Comparison of ENCODE assay signal across 24 cellular contexts in the genomic region with DNA sequence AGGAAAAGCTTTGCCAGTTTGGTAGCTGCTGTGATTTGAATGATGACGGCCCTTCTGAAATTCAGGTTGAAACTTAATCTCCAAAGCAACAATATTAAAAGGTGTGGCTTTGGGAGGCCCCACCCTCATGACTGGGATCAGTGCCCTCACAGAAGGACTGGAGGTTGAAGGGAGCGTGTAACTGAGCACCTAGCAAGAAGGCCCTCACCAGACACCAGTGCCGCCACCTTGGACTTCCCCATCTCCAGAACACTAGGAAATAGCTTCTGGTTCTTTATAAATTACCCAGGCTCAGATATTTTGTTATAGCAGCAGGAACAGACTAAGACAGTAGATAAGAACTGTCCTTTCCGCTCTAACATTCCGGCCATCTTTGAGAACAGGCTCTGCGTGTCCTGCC.
DNase-seq lines count a peak whose midpoint lies in the region; TF ChIP-seq lines count a peak whose summit lies in the region.
"Had no signal": no experiment of that assay in that cellular context is flagged by ENCODE, and none has a peak within 500 bp of the region (broad histone marks: within the 10 kb centered on the region; RNA-seq: fewer than 3 reads in every experiment).

No MANE protein-coding gene starts in this region.

- no peak overlapping the region for H3K27ac Mint-ChIP-seq in chondrocyte (ENCODE audit: unreplicated experiment)
- H3K27ac Mint-ChIP-seq in activated T-helper 1 cell treated with anti-CD3 and anti-CD28 coated beads, Interleukin-12 subunit alpha, Interleukin-12 subunit beta, Interleukin-2, Interleukin-4 antibody, amounts not matched to agents 30 ng/mL and 10 ng/mL and 1 ng/mL, durations not matched to agents 14 hours and 24 hours and 36 hours = no peak overlapping the region
- H3K27ac Mint-ChIP-seq: activated CD4-positive, alpha-beta memory T cell treated with anti-CD3 and anti-CD28 coated beads, Interleukin-2, amount 10 ng/mL, durations not matched to agents 7 days and 5 days; activated naive CD8-positive, alpha-beta T cell treated with anti-CD3 and anti-CD28 coated beads for 36 hours; B cell; natural killer cell; T-helper 1 cell treated with Interleukin-12 subunit alpha and Interleukin-12 subunit beta and Interleukin-4 antibody, amounts not matched to agents 30 μg/mL and 1 μg/mL, for 36 hours had no signal

- H4K20me1 ChIP-seq in BLaER1 treated with 17β-estradiol and CSF1 and Interleukin-3, amounts not matched to agents 10 nM and 100 nM = no peaks in the 10 kb centered on the region

- no peak for TF ChIP-seq CTCF in chondrocyte (IDR thresholded peaks at IDR 0.05)
- no peak for TF ChIP-seq CTCF in stomach (IDR thresholded peaks at IDR 0.05)

- no peak overlapping the region for H3K4me3 ChIP-seq in BLaER1 treated with 17β-estradiol and CSF1 and Interleukin-3, amounts not matched to agents 10 nM and 100 nM
- H3K4me3 ChIP-seq in mucosa of rectum (ENCODE audit: low read length in 2 of 2) (no peak overlapping the region), stomach (no peak overlapping the region)
- H3K4me3 ChIP-seq: ascending aorta, cardiac muscle cell, left ventricle myocardium inferior, SK-N-MC had no signal

- no peak for TF ChIP-seq POLR2A in stomach (IDR thresholded peaks at IDR 0.05)

- H3K36me3 ChIP-seq in BLaER1 treated with 17β-estradiol and CSF1 and Interleukin-3, amounts not matched to agents 10 nM and 100 nM = no peaks in the 10 kb centered on the region
- no peaks in the 10 kb centered on the region for H3K36me3 ChIP-seq in mucosa of rectum (ENCODE audit: control insufficient read depth in 2 of 2, insufficient read depth in 2 of 2, low read length in 2 of 2)
- no peaks in the 10 kb centered on the region for H3K36me3 ChIP-seq in stomach
- H3K36me3 ChIP-seq: ascending aorta, cardiac muscle cell, left ventricle myocardium inferior had no signal

- no peaks in the 10 kb centered on the region for H3K9me3 Mint-ChIP-seq in chondrocyte (ENCODE audit: low read depth)
- H3K9me3 Mint-ChIP-seq in activated T-helper 1 cell treated with anti-CD3 and anti-CD28 coated beads, Interleukin-12 subunit alpha, Interleukin-12 subunit beta, Interleukin-2, Interleukin-4 antibody, amounts not matched to agents 30 ng/mL and 10 ng/mL and 1 ng/mL, durations not matched to agents 14 hours and 24 hours and 36 hours = peaks cover 4% of the 10 kb centered on the region
- H3K9me3 Mint-ChIP-seq: activated CD4-positive, alpha-beta memory T cell treated with anti-CD3 and anti-CD28 coated beads, Interleukin-2, amount 10 ng/mL, durations not matched to agents 7 days and 5 days; activated naive CD8-positive, alpha-beta T cell treated with anti-CD3 and anti-CD28 coated beads for 36 hours; natural killer cell; T-helper 1 cell treated with Interleukin-12 subunit alpha and Interleukin-12 subunit beta and Interleukin-4 antibody, amounts not matched to agents 30 μg/mL and 1 μg/mL, for 36 hours had no signal

- no peak for TF ChIP-seq EP300 in stomach (IDR thresholded peaks at IDR 0.05)

- no peak overlapping the region for H3K4me3 Mint-ChIP-seq in chondrocyte (ENCODE audit: unreplicated experiment)
- no peak overlapping the region for H3K4me3 Mint-ChIP-seq in activated T-helper 1 cell treated with anti-CD3 and anti-CD28 coated beads, Interleukin-12 subunit alpha, Interleukin-12 subunit beta, Interleukin-2, Interleukin-4 antibody, amounts not matched to agents 30 ng/mL and 10 ng/mL and 1 ng/mL, durations not matched to agents 14 hours and 24 hours and 36 hours
- H3K4me3 Mint-ChIP-seq: activated CD4-positive, alpha-beta memory T cell treated with anti-CD3 and anti-CD28 coated beads, Interleukin-2, amount 10 ng/mL, durations not matched to agents 7 days and 5 days; activated naive CD8-positive, alpha-beta T cell treated with anti-CD3 and anti-CD28 coated beads for 36 hours; B cell; natural killer cell; T-helper 1 cell treated with Interleukin-12 subunit alpha and Interleukin-12 subunit beta and Interleukin-4 antibody, amounts not matched to agents 30 μg/mL and 1 μg/mL, for 36 hours had no signal

- H3K4me1 ChIP-seq in BLaER1 treated with 17β-estradiol and CSF1 and Interleukin-3, amounts not matched to agents 10 nM and 100 nM = peaks cover 0 to 81% (median 46%) of the 10 kb centered on the region in 10 experiments; a peak in 14 of 20 replicates
- H3K4me1 ChIP-seq in mucosa of rectum (ENCODE audit: control insufficient read depth in 2 of 2, insufficient read depth in 2 of 2, low read length in 2 of 2) = peaks cover 3 to 6% of the 10 kb centered on the region in 2 donors
- peaks cover 4 to 39% (median 19%) of the 10 kb centered on the region in 4 donors for H3K4me1 ChIP-seq in stomach
- H3K4me1 ChIP-seq: ascending aorta had no signal

- H3K27ac ChIP-seq in BLaER1 treated with 17β-estradiol and CSF1 and Interleukin-3, amounts not matched to agents 10 nM and 100 nM = peak overlapping the region in 7 of 11 experiments; percentile 21 to 89 (median 80); a peak in 14 of 22 replicates
- peak overlapping the region; percentile 78 to 80 for H3K27ac ChIP-seq in mucosa of rectum (ENCODE audit: low read depth in 2 of 2, low read length in 2 of 2)
- H3K27ac ChIP-seq in stomach = peak overlapping the region in 4 of 5 donors; percentile 78 to 89 (median 83)
- H3K27ac ChIP-seq: ascending aorta, cardiac muscle cell, left ventricle myocardium inferior, SK-N-MC had no signal

- peak overlapping the region in 6 of 11 experiments; percentile 26 to 87 (median 82); a peak in 13 of 22 replicates for H3K4me2 ChIP-seq in BLaER1 treated with 17β-estradiol and CSF1 and Interleukin-3, amounts not matched to agents 10 nM and 100 nM

- peaks cover 0 to 7% (median 0%) of the 10 kb centered on the region in 11 experiments; a peak in 2 of 22 replicates for H3K9me3 ChIP-seq in BLaER1 treated with 17β-estradiol and CSF1 and Interleukin-3, amounts not matched to agents 10 nM and 100 nM (replicated peaks in 1 of 11)
- H3K9me3 ChIP-seq in mucosa of rectum (ENCODE audit: control insufficient read depth in 2 of 2, low read length in 2 of 2) (no peaks in the 10 kb centered on the region), stomach (no peaks in the 10 kb centered on the region)
- H3K9me3 ChIP-seq: ascending aorta, left ventricle myocardium inferior had no signal

- H3K27me3 Mint-ChIP-seq in chondrocyte (ENCODE audit: low read depth) = peaks cover 4% of the 10 kb centered on the region
- no peaks in the 10 kb centered on the region for H3K27me3 Mint-ChIP-seq in activated T-helper 1 cell treated with anti-CD3 and anti-CD28 coated beads, Interleukin-12 subunit alpha, Interleukin-12 subunit beta, Interleukin-2, Interleukin-4 antibody, amounts not matched to agents 30 ng/mL and 10 ng/mL and 1 ng/mL, durations not matched to agents 14 hours and 24 hours and 36 hours (ENCODE audit: insufficient read depth)
- H3K27me3 Mint-ChIP-seq: activated CD4-positive, alpha-beta memory T cell treated with anti-CD3 and anti-CD28 coated beads, Interleukin-2, amount 10 ng/mL, durations not matched to agents 7 days and 5 days had no signal

- intact Hi-C loops in stomach (cut with DNase I; ENCODE audit: low total_unique reads) = no loop called here
- intact Hi-C loops in activated T-helper 1 cell treated with anti-CD3 and anti-CD28 coated beads, Interleukin-12 subunit alpha, Interleukin-12 subunit beta, Interleukin-2, Interleukin-4 antibody, amounts not matched to agents 30 ng/mL and 10 ng/mL and 1 ng/mL, durations not matched to agents 14 hours and 24 hours and 36 hours (cut with micrococcal nuclease) = no loop called here

- H3K9ac ChIP-seq in BLaER1 treated with 17β-estradiol and CSF1 and Interleukin-3, amounts not matched to agents 10 nM and 100 nM = peak overlapping the region in 5 of 11 experiments; percentile 22 to 75 (median 70); a peak in 5 of 22 replicates
- H3K9ac ChIP-seq in mucosa of rectum (ENCODE audit: low read depth in 1 of 2, low read length in 2 of 2) = no peak overlapping the region

- no peaks in the 10 kb centered on the region for H3K27me3 ChIP-seq in BLaER1 treated with 17β-estradiol and CSF1 and Interleukin-3, amounts not matched to agents 10 nM and 100 nM
- H3K27me3 ChIP-seq in mucosa of rectum (ENCODE audit: control insufficient read depth in 2 of 2, insufficient read depth in 2 of 2, low read length in 2 of 2) (no peaks in the 10 kb centered on the region), stomach (no peaks in the 10 kb centered on the region)
- H3K27me3 ChIP-seq: ascending aorta, cardiac muscle cell had no signal

- WGBS in stomach, 5 donors = 92 to 95% (median 94%) methylated on average over 6 of the region's 6 CpGs

- H3K4me1 Mint-ChIP-seq in chondrocyte (ENCODE audit: low read depth) = no peaks in the 10 kb centered on the region
- no peaks in the 10 kb centered on the region for H3K4me1 Mint-ChIP-seq in activated T-helper 1 cell treated with anti-CD3 and anti-CD28 coated beads, Interleukin-12 subunit alpha, Interleukin-12 subunit beta, Interleukin-2, Interleukin-4 antibody, amounts not matched to agents 30 ng/mL and 10 ng/mL and 1 ng/mL, durations not matched to agents 14 hours and 24 hours and 36 hours (ENCODE audit: low read depth)
- H3K4me1 Mint-ChIP-seq: activated naive CD8-positive, alpha-beta T cell treated with anti-CD3 and anti-CD28 coated beads for 36 hours; B cell had no signal

- no peaks in the 10 kb centered on the region for H3K36me3 Mint-ChIP-seq in chondrocyte (ENCODE audit: low read depth)
- no peaks in the 10 kb centered on the region for H3K36me3 Mint-ChIP-seq in activated T-helper 1 cell treated with anti-CD3 and anti-CD28 coated beads, Interleukin-12 subunit alpha, Interleukin-12 subunit beta, Interleukin-2, Interleukin-4 antibody, amounts not matched to agents 30 ng/mL and 10 ng/mL and 1 ng/mL, durations not matched to agents 14 hours and 24 hours and 36 hours (ENCODE audit: low read depth)
- H3K36me3 Mint-ChIP-seq: activated naive CD8-positive, alpha-beta T cell treated with anti-CD3 and anti-CD28 coated beads for 36 hours; natural killer cell had no signal

- DNase-seq in chondrocyte (ENCODE audit: low spot score) (peak; percentile 36), stomach (peak; percentile 17), cortex of kidney (lab: John Stamatoyannopoulos, UW) (no peak), UCSD-AML1 (lab: John Stamatoyannopoulos, UW; ENCODE audit: unreplicated experiment) (no peak), DMS79 (lab: John Stamatoyannopoulos, UW) (no peak)
- DNase-seq in activated T-helper 1 cell treated with anti-CD3 and anti-CD28 coated beads, Interleukin-12 subunit alpha, Interleukin-12 subunit beta, Interleukin-2, Interleukin-4 antibody, amounts not matched to agents 30 ng/mL and 10 ng/mL and 1 ng/mL, durations not matched to agents 14 hours and 24 hours and 36 hours (ENCODE audit: low spot score) = no peak
- DNase-seq: activated CD4-positive, alpha-beta memory T cell treated with anti-CD3 and anti-CD28 coated beads, Interleukin-2, amount 10 ng/mL, durations not matched to agents 7 days and 5 days; activated CD4-positive, alpha-beta T cell treated with anti-CD3 and anti-CD28 coated beads for 1 hour; activated naive CD8-positive, alpha-beta T cell treated with anti-CD3 and anti-CD28 coated beads for 36 hours; left ventricle myocardium inferior; natural killer cell; NCI-H1105 treated with DMSO at 0.1 percent for 48 hours; NCI-H2029 treated with DMSO at 0.1 percent for 48 hours; NCI-H526 treated with DMSO at 0.1 percent for 48 hours; retina; stimulated activated CD4-positive, alpha-beta T cell treated with anti-CD3 and anti-CD28 coated beads, Interleukin-12 subunit alpha, Interleukin-12 subunit beta, amount 100 ng/mL, for 4 hours; stimulated activated CD4-positive, alpha-beta T cell treated with anti-CD3 and anti-CD28 coated beads, Interleukin-4, amount 100 ng/mL, for 1 hour had no signal

Comparison
In these comparisons a context has a peak if more than half of its experiments do, and no peak if none do; other contexts are left out.
1. DNase-seq: peak in chondrocyte (single experiment) and stomach (single experiment); none in cortex of kidney (single experiment), UCSD-AML1 (single experiment), activated T-helper 1 cell treated with anti-CD3 and anti-CD28 coated beads, Interleukin-12 subunit alpha, Interleukin-12 subunit beta, Interleukin-2, Interleukin-4 antibody, amounts not matched to agents 30 ng/mL and 10 ng/mL and 1 ng/mL, durations not matched to agents 14 hours and 24 hours and 36 hours (single experiment) and DMS79 (single experiment).
2. Peak in every context shown above with its lines, with median percentiles within 50 percentile points of each other: H3K27ac ChIP-seq.